Comparison of ENCODE assay signal across 2 cellular contexts in genomic region chr1:115239148-115239820, GRCh38.
TF ChIP-seq lines count a peak whose summit lies in the region.

No MANE protein-coding gene starts in this region.

TF ChIP-seq in IMR-90, 13 proteins besides CTCF, POLR2A, EP300 and RAD21:
- TF ChIP-seq MXI1 (IDR thresholded peaks at IDR 0.05; ENCODE audit: borderline replicate concordance, low read depth, low read length) (no peak), MAZ (IDR thresholded peaks at IDR 0.05; ENCODE audit: borderline replicate concordance, low read depth, low read length) (no peak), NFE2L2 (IDR thresholded peaks at IDR 0.05; ENCODE audit: low read depth, low read length) (no peak), ELK1 (IDR thresholded peaks at IDR 0.05; ENCODE audit: borderline replicate concordance, low read depth, low read length) (no peak), SMC3 (IDR thresholded peaks at IDR 0.05; ENCODE audit: low read depth, low read length) (no peak), MAFK (IDR thresholded peaks at IDR 0.05; ENCODE audit: low read depth, low read length) (no peak), CEBPB (IDR thresholded peaks at IDR 0.05; ENCODE audit: low read depth, low read length) (no peak), BHLHE40 (IDR thresholded peaks at IDR 0.05; ENCODE audit: low read depth, low read length) (no peak), CHD1 (IDR thresholded peaks at IDR 0.05; ENCODE audit: low read depth, low read length) (no peak), RFX5 (IDR thresholded peaks at IDR 0.05; ENCODE audit: low read depth, low read length) (no peak), RCOR1 (IDR thresholded peaks at IDR 0.05; ENCODE audit: insufficient replicate concordance, low read length) (no peak), FOS (IDR thresholded peaks at IDR 0.05; ENCODE audit: low read depth, low read length) (no peak), USF2 (IDR thresholded peaks at IDR 0.05; ENCODE audit: low read depth, low read length) (no peak)

TF ChIP-seq in WTC11, 78 proteins besides CTCF, POLR2A, EP300 and RAD21:
- TF ChIP-seq ZMAT4 (CRISPR knock-in tag; IDR thresholded peaks at IDR 0.05) (no peak), E2F4 (CRISPR knock-in tag; IDR thresholded peaks at IDR 0.05; ENCODE audit: borderline replicate concordance, low read depth) (no peak), FOXK1 (CRISPR knock-in tag; IDR thresholded peaks at IDR 0.05) (no peak), JAZF1 (CRISPR knock-in tag; IDR thresholded peaks at IDR 0.05) (no peak), MAX (CRISPR knock-in tag; IDR thresholded peaks at IDR 0.05) (no peak), GRHL2 (CRISPR knock-in tag; IDR thresholded peaks at IDR 0.05; ENCODE audit: insufficient replicate concordance, severe bottlenecking) (no peak), SP1 (CRISPR knock-in tag; conservative IDR thresholded peaks at IDR 0.05) (no peak)
TF ChIP-seq in WTC11: peak in this region for 0.
